ENCODE assay signal across 17 cellular contexts in the genomic region with DNA sequence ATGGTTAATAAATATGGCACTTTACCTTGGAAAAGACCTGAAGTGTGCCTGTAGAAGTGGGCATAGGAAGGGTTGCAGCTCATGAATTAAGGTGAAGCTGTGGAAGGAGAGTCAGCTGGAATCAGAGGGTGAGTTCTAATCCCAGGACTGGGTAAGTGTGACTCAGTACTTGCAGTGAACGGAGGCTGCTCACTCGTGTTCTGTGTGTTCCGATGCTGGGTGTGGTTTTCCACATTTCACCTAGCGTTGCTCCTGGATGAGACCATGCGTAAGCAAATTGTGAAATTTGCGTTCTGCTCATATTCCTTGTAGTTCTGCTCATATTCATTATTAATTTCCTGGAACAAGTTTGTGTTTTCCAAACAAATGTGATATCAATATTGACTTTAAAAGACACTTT. TPM values are rescaled to one million over a fixed set of nuclear protein-coding genes. Genes with fewer than 3 reads are reported as not detected.
A peak's percentile ranks its signal among the peaks of the same experiment; 100 is the strongest.
DNase-seq lines count a peak whose midpoint lies in the region; ATAC-seq, FAIRE-seq and TF ChIP-seq lines count a peak whose summit lies in the region.
"Had no signal": no experiment of that assay in that cellular context is flagged by ENCODE, and none has a peak within 500 bp of the region (broad histone marks: within the 10 kb centered on the region; RNA-seq: fewer than 3 reads in every experiment).

No MANE protein-coding gene starts in this region.

- H3K27ac ChIP-seq in HepG2 (ENCODE audit: extremely low read length, insufficient read depth, low read length) (no peak overlapping the region), right lobe of liver (no peak overlapping the region), trophoblast cell (ENCODE audit: low read depth, low read length) (no peak overlapping the region), A673 (ENCODE audit: low read depth, low read length, poor library complexity, severe bottlenecking) (no peak overlapping the region)

- H2BK12ac ChIP-seq in trophoblast cell (ENCODE audit: low read length) = no peak overlapping the region

- H2AFZ ChIP-seq in HepG2 (ENCODE audit: low read length) (no peak overlapping the region), trophoblast cell (ENCODE audit: insufficient read depth, low read length, poor library complexity) (no peak overlapping the region)

- H3K4me1 ChIP-seq in HepG2 (ENCODE audit: insufficient read depth, low read length) = no peaks in the 10 kb centered on the region
- no peaks in the 10 kb centered on the region for H3K4me1 ChIP-seq in right lobe of liver
- no peaks in the 10 kb centered on the region for H3K4me1 ChIP-seq in trophoblast cell (ENCODE audit: control insufficient read depth in 1 of 2, insufficient read depth in 2 of 2, low read length in 2 of 2)
- no peaks in the 10 kb centered on the region for H3K4me1 ChIP-seq in A673 (ENCODE audit: insufficient read depth, low read length, poor library complexity, severe bottlenecking)

- intact Hi-C loops in HepG2 (cut with micrococcal nuclease; ENCODE audit: unreplicated experiment) (no loop called here), right lobe of liver (cut with DNase I) (loop anchor here (10.0 kb wide), 2 partner anchors 115 to 125 kb away; a partner anchor contains a TSS), A673 (cut with micrococcal nuclease; ENCODE audit: unreplicated experiment) (no loop called here)

- H2BK120ac ChIP-seq in trophoblast cell (ENCODE audit: insufficient read depth, low read length, poor library complexity) = no peak overlapping the region

- H3K9me3 ChIP-seq in HepG2 (ENCODE audit: low read length) (no peaks in the 10 kb centered on the region), right lobe of liver (no peaks in the 10 kb centered on the region), trophoblast cell (ENCODE audit: insufficient read depth, low read depth, low read length) (no peaks in the 10 kb centered on the region), A673 (ENCODE audit: low read depth, low read length, poor library complexity, severe bottlenecking) (no peaks in the 10 kb centered on the region)

- BruUV-seq in HepG2 (replicated peaks; lab: Mats Ljungman, UMichigan) (no TSS peak), A673 (replicated peaks; lab: Mats Ljungman, UMichigan) (no TSS peak)

- ATAC-seq in HepG2 (no peak), right lobe of liver (no peak), esophagus mucosa (peak; percentile 74), HG02973 (IDR thresholded peaks at IDR 0.05; ENCODE audit: unreplicated experiment) (no peak)
- ATAC-seq: CD8-positive, alpha-beta T cell had no signal

- H3K27me3 ChIP-seq in HepG2 (ENCODE audit: control insufficient read depth in 1 of 2, insufficient read depth in 2 of 2, low read length in 2 of 2) (no peaks in the 10 kb centered on the region), right lobe of liver (no peaks in the 10 kb centered on the region), trophoblast cell (ENCODE audit: insufficient read depth, low read length) (no peaks in the 10 kb centered on the region), A673 (replicated peaks; ENCODE audit: insufficient read depth, low read depth, low read length, poor library complexity) (no peaks in the 10 kb centered on the region)

- H4K8ac ChIP-seq in trophoblast cell (ENCODE audit: low read depth, low read length) = no peak overlapping the region

- no peaks in the 10 kb centered on the region for H4K20me1 ChIP-seq in HepG2 (ENCODE audit: insufficient read depth, low read length)

- H3K14ac ChIP-seq in trophoblast cell (ENCODE audit: low read length) = no peak overlapping the region

- H4K91ac ChIP-seq in trophoblast cell (ENCODE audit: low read depth, low read length) = no peak overlapping the region

- H2BK5ac ChIP-seq in trophoblast cell (ENCODE audit: low read depth, low read length, poor library complexity) = no peak overlapping the region

- POLR2A ChIA-PET in HepG2 (lab: Yijun Ruan, JAX) = no interaction called here
- POLR2A ChIA-PET in A673 (lab: Charles Lee; ENCODE audit: low non-redundant PET) = no interaction called here

- DNase-seq in HepG2 (ENCODE audit: low spot score) (no peak), right lobe of liver (no peak), trophoblast cell (peak; percentile 18 to 54), urothelium cell line (ENCODE audit: low spot score) (no peak), A673 (ENCODE audit: low spot score) (no peak)
- DNase-seq: CD8-positive, alpha-beta T cell; COR-L47; DMS153; DMS79 treated with DMSO at 0.1 percent for 48 hours; EL; HCEC 1CT; HFFc6; IMR-90; KBM-7 had no signal

- no peak overlapping the region for H3K4ac ChIP-seq in trophoblast cell (ENCODE audit: low read depth, low read length)

- no peaks in the 10 kb centered on the region for H3K79me1 ChIP-seq in trophoblast cell (ENCODE audit: low read length)

- no peaks in the 10 kb centered on the region for H3K36me3 ChIP-seq in HepG2 (replicated peaks in 1 of 2; ENCODE audit: control insufficient read depth in 1 of 2, insufficient read depth in 2 of 2, low read length in 2 of 2)
- H3K36me3 ChIP-seq in right lobe of liver = no peaks in the 10 kb centered on the region
- no peaks in the 10 kb centered on the region for H3K36me3 ChIP-seq in trophoblast cell (ENCODE audit: control insufficient read depth in 1 of 2, insufficient read depth in 2 of 2, low read length in 2 of 2)
- H3K36me3 ChIP-seq in A673 (ENCODE audit: insufficient read depth, low read length, poor library complexity, severe bottlenecking) = no peaks in the 10 kb centered on the region

- no peaks in the 10 kb centered on the region for H3K79me2 ChIP-seq in HepG2 (ENCODE audit: insufficient read depth, low read length)
- no peaks in the 10 kb centered on the region for H3K79me2 ChIP-seq in trophoblast cell (ENCODE audit: control insufficient read depth, insufficient read depth, low read length, poor library complexity)

- H4K12ac ChIP-seq in trophoblast cell (ENCODE audit: low read depth, low read length) = no peak overlapping the region

- FAIRE-seq in HepG2 (lab: Jason Lieb, UNC) (no peak), urothelium cell line (lab: Jason Lieb, UNC) (no peak)

- in situ Hi-C loops in HepG2 (cut with HindIII; ENCODE audit: extremely low pct_ligation_motif_present, low pct_unique_long_range_greater_than_20kb) = no loop called here

- CTCF ChIA-PET in HepG2 (lab: Yijun Ruan, JAX; ENCODE audit: low intra/inter-chr PET ratio, low total read pairs) (no interaction called here), A673 (lab: Charles Lee) (no interaction called here)

- WGBS in HepG2 (ENCODE audit: low lambda C conversion rate) = 96% methylated on average over 6 of the region's 6 CpGs
- 95% methylated on average over 6 of the region's 6 CpGs for WGBS in right lobe of liver (ENCODE audit: insufficient coverage, low coverage, low lambda C conversion rate, missing lambda C conversion rate)
- WGBS in trophoblast cell (ENCODE audit: extremely low coverage, insufficient coverage, insufficient read length) = no CpG with 5 or more reads among the region's 6 CpGs

- H3K18ac ChIP-seq in trophoblast cell (ENCODE audit: low read length) = no peak overlapping the region

- H3K9ac ChIP-seq in HepG2 (ENCODE audit: insufficient read depth, low read depth, low read length) (no peak overlapping the region), trophoblast cell (ENCODE audit: low read length) (no peak overlapping the region)

- H2AK5ac ChIP-seq in trophoblast cell (ENCODE audit: low read length) = no peak overlapping the region

- TF ChIP-seq CTCF in HepG2 (CRISPR knock-in tag; IDR thresholded peaks at IDR 0.05) = no peak
- no peak for TF ChIP-seq CTCF in right lobe of liver (IDR thresholded peaks at IDR 0.05)
- no peak for TF ChIP-seq CTCF in A673 (conservative IDR thresholded peaks at IDR 0.05; ENCODE audit: low read depth, low read length)

- no peak overlapping the region for H3K4me2 ChIP-seq in HepG2 (ENCODE audit: low read depth, low read length)
- no peak overlapping the region for H3K4me2 ChIP-seq in trophoblast cell (ENCODE audit: low read length)

- TF ChIP-seq RAD21 in HepG2 (CRISPR knock-in tag; IDR thresholded peaks at IDR 0.05) = no peak

- H3K4me3 ChIP-seq in HepG2 (replicated peaks in 1 of 3; ENCODE audit: insufficient read depth in 1 of 3, low read depth in 2 of 3, low read length in 3 of 3) = no peak overlapping the region
- H3K4me3 ChIP-seq in right lobe of liver = no peak overlapping the region
- H3K4me3 ChIP-seq in trophoblast cell (ENCODE audit: low read depth, low read length) = no peak overlapping the region
- no peak overlapping the region for H3K4me3 ChIP-seq in A673 (ENCODE audit: low read depth, low read length, poor library complexity, severe bottlenecking)

- TF ChIP-seq POLR2A in HepG2 (IDR thresholded peaks at IDR 0.05; ENCODE audit: insufficient read depth in 1 of 2, low read depth in 2 of 2, low read length in 2 of 2) = no peak
- TF ChIP-seq POLR2A in right lobe of liver (IDR thresholded peaks at IDR 0.05) = no peak

- no peak overlapping the region for H3K23ac ChIP-seq in trophoblast cell (ENCODE audit: low read length)

- no peak for TF ChIP-seq EP300 in HepG2 (IDR thresholded peaks at IDR 0.05; ENCODE audit: low read depth in 2 of 2, low read length in 2 of 2)
- TF ChIP-seq EP300 in HepG2 (CRISPR knock-in tag; IDR thresholded peaks at IDR 0.05; ENCODE audit: borderline replicate concordance) = no peak

RNA-seq across cellular contexts. Expression of a gene that starts 22.4 kb away (rescaled TPM):
- 0.04 TPM in 1 of 2 replicates, not detected in the other for total RNA-seq in HepG2 (2016; rRNA removed; fragmentation: Illumina TruSeq; extraction: Trizol)
- not detected in 2 replicates for total RNA-seq in HepG2 (2016; cell fraction: cytosol; rRNA removed; fragmentation: Illumina TruSeq; extraction: Trizol; ENCODE audit: low read depth)
- 0.02 and 0.03 TPM in 2 replicates for total RNA-seq in HepG2 (2016; cell fraction: insoluble cytoplasmic fraction; rRNA removed; fragmentation: Illumina TruSeq; extraction: Trizol)
- not detected in 2 replicates for total RNA-seq in HepG2 (2016; cell fraction: membrane; rRNA removed; fragmentation: Illumina TruSeq; extraction: Trizol)
- total RNA-seq in HepG2 (2016; cell fraction: nucleus; rRNA removed; fragmentation: Illumina TruSeq; extraction: Trizol) = 0.06 TPM in 1 of 2 replicates, not detected in the other
- polyA plus RNA-seq in HepG2 (2011; rRNA removed) = 0.08 and 0.09 TPM in 2 replicates
- 0.04 TPM in 2 replicates for polyA plus RNA-seq in HepG2 (2011; cell fraction: cytosol; rRNA removed)
- polyA plus RNA-seq in HepG2 (2011; cell fraction: nucleus; rRNA removed) = 0.16 TPM in 2 replicates
- polyA plus RNA-seq in HepG2 (2012) = 0.07 and 0.12 TPM in 2 replicates
- polyA plus RNA-seq in HepG2 (2016; cell fraction: cytosol; fragmentation: Illumina TruSeq; extraction: Trizol; ENCODE audit: low read depth) = not detected in 2 replicates
- 0.04 TPM in 1 of 2 replicates, not detected in the other for polyA plus RNA-seq in HepG2 (2016; cell fraction: insoluble cytoplasmic fraction; fragmentation: Illumina TruSeq; extraction: Trizol; ENCODE audit: low read depth)
- 0.02 TPM in 1 of 2 replicates, not detected in the other for polyA plus RNA-seq in HepG2 (2016; cell fraction: membrane; fragmentation: Illumina TruSeq; extraction: Trizol; ENCODE audit: low read depth)
- 0.11 TPM in 1 of 2 replicates, not detected in the other for polyA plus RNA-seq in HepG2 (2016; cell fraction: nucleus; fragmentation: Illumina TruSeq; extraction: Trizol; ENCODE audit: insufficient read depth, low read depth)
- 0.09 TPM in 1 of 2 replicates, not detected in the other for polyA minus RNA-seq in HepG2 (2011; rRNA and poly(A)+ RNA removed; ENCODE audit: low replicate concordance)
- polyA minus RNA-seq in HepG2 (2011; cell fraction: cytosol; rRNA and poly(A)+ RNA removed) = not detected in 2 replicates
- 0.25 and 0.52 TPM in 2 replicates for polyA minus RNA-seq in HepG2 (2011; cell fraction: nucleus; rRNA and poly(A)+ RNA removed)
- total RNA-seq in right lobe of liver = under 1 TPM; 0.06 to 0.20 (median 0.13) TPM
- total RNA-seq in esophagus mucosa = 0.16 TPM
- polyA plus RNA-seq in trophoblast cell (2013) = 0.56 and 0.61 TPM in 2 replicates
- total RNA-seq in A673 (2021) = 0.06 and 0.13 TPM in 2 replicates
- total RNA-seq: CD8-positive, alpha-beta T cell; IMR-90 had no signal
- polyA plus RNA-seq: CD14-positive monocyte, IMR-90 had no signal

Comparison
In these comparisons a context has a peak if more than half of its experiments do, and no peak if none do; other contexts are left out.
1. intact Hi-C loops: an anchor here in right lobe of liver (10.0 kb wide); none called in HepG2 and A673.
2. DNase-seq: peak in trophoblast cell (2 of 2); none in HepG2 (single experiment), right lobe of liver (0 of 3), urothelium cell line (single experiment) and A673 (single experiment).